22 cellular contexts compared by ENCODE assay signal in genomic region chr10:101260764-101261341, GRCh38. TPM values are rescaled to one million over a fixed set of nuclear protein-coding genes. Genes with fewer than 3 reads are reported as not detected.
"Had no signal": no experiment of that assay in that cellular context is flagged by ENCODE, and none has a peak within 500 bp of the region (broad histone marks: within the 10 kb centered on the region; RNA-seq: fewer than 3 reads in every experiment).

No MANE protein-coding gene starts in this region.

- H3K27me3 ChIP-seq: ovary had no signal

- H3K4me3 Mint-ChIP-seq: activated T-helper 1 cell treated with anti-CD3 and anti-CD28 coated beads, Interleukin-12 subunit alpha, Interleukin-12 subunit beta, Interleukin-2, Interleukin-4 antibody, amounts not matched to agents 30 ng/mL and 10 ng/mL and 1 ng/mL, durations not matched to agents 14 hours and 24 hours and 36 hours; mesothelial cell of epicardium; neural crest cell; stimulated activated effector memory CD8-positive, alpha-beta T cell treated with anti-CD3 and anti-CD28 coated beads, Interleukin-12 subunit alpha, Interleukin-12 subunit beta, amount 100 ng/mL, for 72 hours; T-cell had no signal

- H3K27ac Mint-ChIP-seq: activated T-helper 1 cell treated with anti-CD3 and anti-CD28 coated beads, Interleukin-12 subunit alpha, Interleukin-12 subunit beta, Interleukin-2, Interleukin-4 antibody, amounts not matched to agents 30 ng/mL and 10 ng/mL and 1 ng/mL, durations not matched to agents 14 hours and 24 hours and 36 hours; mesothelial cell of epicardium; stimulated activated effector memory CD8-positive, alpha-beta T cell treated with anti-CD3 and anti-CD28 coated beads, Interleukin-12 subunit alpha, Interleukin-12 subunit beta, amount 100 ng/mL, for 72 hours; T-cell had no signal

- ATAC-seq: foreskin keratinocyte; lower lobe of right lung; stimulated activated effector memory CD8-positive, alpha-beta T cell treated with anti-CD3 and anti-CD28 coated beads, Interleukin-12 subunit alpha, Interleukin-12 subunit beta, amount 100 ng/mL, for 72 hours; T-cell had no signal

- H3K36me3 Mint-ChIP-seq: stimulated activated effector memory CD8-positive, alpha-beta T cell treated with anti-CD3 and anti-CD28 coated beads, Interleukin-12 subunit alpha, Interleukin-12 subunit beta, amount 100 ng/mL, for 72 hours had no signal

- H3K9me3 Mint-ChIP-seq: activated T-helper 1 cell treated with anti-CD3 and anti-CD28 coated beads, Interleukin-12 subunit alpha, Interleukin-12 subunit beta, Interleukin-2, Interleukin-4 antibody, amounts not matched to agents 30 ng/mL and 10 ng/mL and 1 ng/mL, durations not matched to agents 14 hours and 24 hours and 36 hours; stimulated activated effector memory CD8-positive, alpha-beta T cell treated with anti-CD3 and anti-CD28 coated beads, Interleukin-12 subunit alpha, Interleukin-12 subunit beta, amount 100 ng/mL, for 72 hours had no signal

- DNase-seq: activated CD4-positive, alpha-beta T cell treated with anti-CD3 and anti-CD28 coated beads, Interleukin-2, amount 50 U/mL, for 1 hour; activated CD4-positive, CD25-positive, alpha-beta regulatory T cell; activated naive CD4-positive, alpha-beta T cell treated with Interleukin-2 at 50 U/mL for 16 hours; aorta; cortex of kidney; effector CD8-positive, alpha-beta T cell; foreskin keratinocyte; glutamatergic neuron; hypothalamus; lower lobe of right lung; ovary; sigmoid colon; spleen; stimulated activated CD4-positive, alpha-beta T cell treated with anti-CD3 and anti-CD28 coated beads, Interleukin-1b, Interleukin-23, amount 100 ng/mL, for 48 hours; T-cell; T-helper 9 cell had no signal

- H3K27ac ChIP-seq: foreskin keratinocyte, lower lobe of right lung, ovary, sigmoid colon, spleen had no signal

- H3K4me3 ChIP-seq: lower lobe of right lung, ovary, sigmoid colon, spleen had no signal

- H3K4me1 ChIP-seq: foreskin keratinocyte, lower lobe of right lung, sigmoid colon, spleen had no signal

- H3K36me3 ChIP-seq: lower lobe of right lung, ovary, sigmoid colon, spleen had no signal

- FAIRE-seq: urothelium cell line had no signal

- H3K4me1 Mint-ChIP-seq: T-cell had no signal

RNA-seq across cellular contexts. Expression of gene LBX1, which starts 31.6 kb away (rescaled TPM):
- total RNA-seq: activated CD8-positive, alpha-beta memory T cell treated with anti-CD3 and anti-CD28 coated beads for 36 hours; activated T-helper 1 cell treated with anti-CD3 and anti-CD28 coated beads, Interleukin-12 subunit alpha, Interleukin-12 subunit beta, Interleukin-2, Interleukin-4 antibody, amounts not matched to agents 30 ng/mL and 10 ng/mL and 1 ng/mL, durations not matched to agents 14 hours and 24 hours and 36 hours; aorta; foreskin keratinocyte; lower lobe of right lung; mesothelial cell of epicardium; ovary; sigmoid colon; spleen; T-cell had no signal
- polyA plus RNA-seq: aorta, foreskin keratinocyte, ovary, sigmoid colon, spleen had no signal
